8 cellular contexts compared by ENCODE assay signal in genomic region chr21:25733859-25734653, GRCh38. TPM values are rescaled to one million over a fixed set of nuclear protein-coding genes. Genes with fewer than 3 reads are reported as not detected.
DNase-seq lines count a peak whose midpoint lies in the region; ATAC-seq lines count a peak whose summit lies in the region.

No MANE protein-coding gene starts in this region.

- no peaks in the 10 kb centered on the region for H3K9me3 Mint-ChIP-seq in activated naive CD8-positive, alpha-beta T cell treated with anti-CD3 and anti-CD28 coated beads, Interleukin-2, amount 50 U/mL, for 24 hours

- H3K27ac Mint-ChIP-seq in activated naive CD8-positive, alpha-beta T cell treated with anti-CD3 and anti-CD28 coated beads, Interleukin-2, amount 50 U/mL, for 24 hours, result peak overlapping the region; percentile 100

- peak overlapping the region; percentile 99 for H3K4me3 ChIP-seq in rectal smooth muscle tissue (ENCODE audit: low read length)

- peak overlapping the region; percentile 99 for H3K4me3 Mint-ChIP-seq in activated naive CD8-positive, alpha-beta T cell treated with anti-CD3 and anti-CD28 coated beads, Interleukin-2, amount 50 U/mL, for 24 hours

- DNase-seq in activated CD8-positive, alpha-beta memory T cell treated with anti-CD3 and anti-CD28 coated beads for 48 hours (ENCODE audit: low read depth in 2 of 3, low spot score in 2 of 3), result peak in 2 of 3 experiments; percentile 23 to 29
- DNase-seq in activated CD8-positive, alpha-beta memory T cell treated with anti-CD3 and anti-CD28 coated beads for 24 hours, result no peak
- DNase-seq in NCI-H748 treated with DMSO at 0.1 percent for 48 hours (lab: John Stamatoyannopoulos, UW) (peak; percentile 6), left cardiac atrium (peak; percentile 41), T-helper 9 cell (no peak)
- DNase-seq in activated naive CD8-positive, alpha-beta T cell treated with anti-CD3 and anti-CD28 coated beads, Interleukin-2, amount 50 U/mL, for 24 hours, result peak; percentile 40

- peaks cover 48% of the 10 kb centered on the region for H3K4me1 Mint-ChIP-seq in activated naive CD8-positive, alpha-beta T cell treated with anti-CD3 and anti-CD28 coated beads, Interleukin-2, amount 50 U/mL, for 24 hours

- H3K9ac ChIP-seq in rectal smooth muscle tissue (ENCODE audit: low read length), result peak overlapping the region; percentile 98

- peaks cover 3% of the 10 kb centered on the region for H3K27me3 Mint-ChIP-seq in activated naive CD8-positive, alpha-beta T cell treated with anti-CD3 and anti-CD28 coated beads, Interleukin-2, amount 50 U/mL, for 24 hours

- no peaks in the 10 kb centered on the region for H3K27me3 ChIP-seq in rectal smooth muscle tissue (ENCODE audit: control insufficient read depth, insufficient read depth, low read length)

- H3K36me3 Mint-ChIP-seq in activated naive CD8-positive, alpha-beta T cell treated with anti-CD3 and anti-CD28 coated beads, Interleukin-2, amount 50 U/mL, for 24 hours (ENCODE audit: low read depth), result peaks cover 39% of the 10 kb centered on the region

- peaks cover 19% of the 10 kb centered on the region for H3K4me1 ChIP-seq in rectal smooth muscle tissue (ENCODE audit: control insufficient read depth, insufficient read depth, low read length)

- intact Hi-C loops in left cardiac atrium (cut with DNase I), result no loop called here

- peak overlapping the region; percentile 100 for H3K27ac ChIP-seq in rectal smooth muscle tissue (ENCODE audit: low read depth, low read length)

- ATAC-seq in HG02763 (IDR thresholded peaks at IDR 0.05; ENCODE audit: unreplicated experiment) (peak; percentile 4), left cardiac atrium (peak; percentile 17 to 31)
- ATAC-seq in activated naive CD8-positive, alpha-beta T cell treated with anti-CD3 and anti-CD28 coated beads, Interleukin-2, amount 50 U/mL, for 24 hours, result no peak

- no peaks in the 10 kb centered on the region for H3K36me3 ChIP-seq in rectal smooth muscle tissue (ENCODE audit: control insufficient read depth, insufficient read depth, low read length)

RNA-seq across cellular contexts. Expression of gene ATP5PF, which starts 0.6 kb away (rescaled TPM):
- total RNA-seq in left cardiac atrium, result 100 to 1,000 TPM; 570 to 588 TPM

RNA-seq across cellular contexts. Expression of gene GABPA, which starts 0.7 kb away (rescaled TPM):
- 10 to 100 TPM; 16.8 to 18.3 TPM for total RNA-seq in left cardiac atrium

Comparison
In these comparisons a context has a peak if more than half of its experiments do, and no peak if none do; other contexts are left out.
1. DNase-seq: peak in activated CD8-positive, alpha-beta memory T cell treated with anti-CD3 and anti-CD28 coated beads for 48 hours (2 of 3), NCI-H748 treated with DMSO at 0.1 percent for 48 hours (single experiment), activated naive CD8-positive, alpha-beta T cell treated with anti-CD3 and anti-CD28 coated beads, Interleukin-2, amount 50 U/mL, for 24 hours (single experiment) and left cardiac atrium (single experiment); none in activated CD8-positive, alpha-beta memory T cell treated with anti-CD3 and anti-CD28 coated beads for 24 hours (single experiment) and T-helper 9 cell (single experiment).